11 cellular contexts compared by ENCODE assay signal in the genomic region with DNA sequence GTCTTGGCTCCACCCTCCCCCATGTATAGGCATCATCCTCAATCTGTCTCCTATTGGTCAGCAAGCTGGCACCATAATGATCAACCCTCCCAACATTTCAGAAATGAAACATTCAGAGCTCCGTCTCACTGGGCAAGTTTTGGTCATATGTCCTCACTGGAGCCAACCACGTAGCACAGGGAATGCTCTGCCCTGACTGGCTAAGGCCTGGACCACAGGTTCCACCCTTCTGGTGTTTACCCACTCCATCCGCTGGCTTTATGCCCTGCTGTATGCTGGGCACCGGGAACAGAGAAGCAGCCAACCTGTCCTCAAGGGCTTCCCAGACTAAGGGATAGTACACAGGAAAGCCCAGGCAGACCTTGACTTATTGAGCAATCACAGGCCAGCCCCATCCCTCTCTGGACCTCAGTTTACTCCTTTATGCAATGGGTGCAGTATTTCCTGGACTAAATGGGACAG. TPM values are rescaled to one million over a fixed set of nuclear protein-coding genes. Genes with fewer than 3 reads are reported as not detected.
DNase-seq lines count a peak whose midpoint lies in the region; ATAC-seq, FAIRE-seq and TF ChIP-seq lines count a peak whose summit lies in the region.
"Had no signal": no experiment of that assay in that cellular context is flagged by ENCODE, and none has a peak within 500 bp of the region (broad histone marks: within the 10 kb centered on the region; RNA-seq: fewer than 3 reads in every experiment).

No MANE protein-coding gene starts in this region.

- H3K36me3 Mint-ChIP-seq in endodermal cell (ENCODE audit: low read depth), result no peaks in the 10 kb centered on the region

- no peak for FAIRE-seq in D721Med (lab: Jason Lieb, UNC)
- FAIRE-seq: TTC549 had no signal

- no peaks in the 10 kb centered on the region for H3K27me3 ChIP-seq in PC-3 (ENCODE audit: low read length)
- H3K27me3 ChIP-seq in endodermal cell (ENCODE audit: control insufficient read depth, insufficient read depth, low read length, poor library complexity, severe bottlenecking), result no peaks in the 10 kb centered on the region

- no peak overlapping the region for H3K4me3 Mint-ChIP-seq in endodermal cell

- POLR2A ChIA-PET in PC-3 (lab: Charles Lee; ENCODE audit: unreplicated experiment), result no interaction called here

- CTCF ChIA-PET in PC-3 (lab: Charles Lee), result no interaction called here

- no peaks in the 10 kb centered on the region for H3K79me2 ChIP-seq in PC-3 (ENCODE audit: low read length)

- H3K4me1 Mint-ChIP-seq in endodermal cell, result no peaks in the 10 kb centered on the region

- peaks cover 7% of the 10 kb centered on the region for H3K27me3 Mint-ChIP-seq in endodermal cell (ENCODE audit: insufficient read depth)

- DNase-seq in H4 (ENCODE audit: low spot score) (peak; percentile 96), PC-3 (peak; percentile 87), retinal pigment epithelial cell (ENCODE audit: low read depth) (peak; percentile 34), endodermal cell (no peak), NCI-H146 (lab: John Stamatoyannopoulos, UW) (no peak), D721Med (ENCODE audit: insufficient read length, low spot score) (no peak), kidney tubule cell (ENCODE audit: low spot score) (no peak)
- DNase-seq: activated naive CD4-positive, alpha-beta T cell treated with Interleukin-2 at 50 U/mL for 16 hours; erythroblast had no signal

- H3K27ac Mint-ChIP-seq in endodermal cell, result no peak overlapping the region

- H4K20me1 ChIP-seq in PC-3 (ENCODE audit: low read length), result no peaks in the 10 kb centered on the region

- H3K4me3 ChIP-seq in PC-3 (ENCODE audit: low read length) (no peak overlapping the region), retinal pigment epithelial cell (ENCODE audit: low read length) (no peak overlapping the region), endodermal cell (ENCODE audit: low read length) (no peak overlapping the region)

- no peaks in the 10 kb centered on the region for H3K9me3 Mint-ChIP-seq in endodermal cell

- 81 to 94% methylated on average over 2 to 4 of the region's 4 CpGs for whole genome bisulfite sequencing in endodermal cell (ENCODE audit: insufficient coverage in 1 of 2, insufficient read length in 1 of 2), 2 experiments

- H2AFZ ChIP-seq in PC-3 (ENCODE audit: low read length), result no peak overlapping the region

- ATAC-seq in PC-3 (peak; percentile 85), esophagus mucosa (peak; percentile 74)

- no TSS peak for BruUV-seq in PC-3 (replicated peaks; lab: Mats Ljungman, UMichigan)

- no peak overlapping the region for H3K9ac ChIP-seq in PC-3 (ENCODE audit: low read length)
- H3K9ac ChIP-seq in endodermal cell (ENCODE audit: extremely low read depth, low read length, poor library complexity, severe bottlenecking), result no peak overlapping the region

- H3K9me3 ChIP-seq in PC-3 (ENCODE audit: low read length) (no peaks in the 10 kb centered on the region), endodermal cell (ENCODE audit: control insufficient read depth, low read length) (no peaks in the 10 kb centered on the region)

- H3K36me3 ChIP-seq in PC-3 (ENCODE audit: low read depth, low read length) (no peaks in the 10 kb centered on the region), endodermal cell (ENCODE audit: control insufficient read depth, insufficient read depth, low read length) (no peaks in the 10 kb centered on the region)

- no peak overlapping the region for H3K4me2 ChIP-seq in PC-3 (ENCODE audit: low read length)

- H3K4me1 ChIP-seq in PC-3 (ENCODE audit: insufficient read depth, low read length) (no peaks in the 10 kb centered on the region), endodermal cell (ENCODE audit: control insufficient read depth, insufficient read depth, low read length) (no peaks in the 10 kb centered on the region)

- H3K27ac ChIP-seq in PC-3 (ENCODE audit: low read length) (no peak overlapping the region), endodermal cell (ENCODE audit: low read depth, low read length) (no peak overlapping the region)

- intact Hi-C loops in PC-3 (cut with micrococcal nuclease), result no loop called here

- no peak for TF ChIP-seq CTCF in PC-3 (conservative IDR thresholded peaks at IDR 0.05; ENCODE audit: low read depth, low read length)
- TF ChIP-seq CTCF in retinal pigment epithelial cell (conservative IDR thresholded peaks at IDR 0.05; ENCODE audit: low read depth, low read length), result no peak
- TF ChIP-seq CTCF in endodermal cell (conservative IDR thresholded peaks at IDR 0.05), result no peak
- no peak for TF ChIP-seq CTCF in D721Med (IDR thresholded peaks at IDR 0.05; ENCODE audit: insufficient read depth, missing control alignments)

- H3K9me2 ChIP-seq in PC-3 (replicated peaks; ENCODE audit: low read length), result no peaks in the 10 kb centered on the region

- H3F3A ChIP-seq in PC-3 (ENCODE audit: low read length, unreplicated experiment), result no peaks in the 10 kb centered on the region

RNA-seq across cellular contexts. Expression of a gene that starts 20.5 kb away (rescaled TPM):
- total RNA-seq in H4 (2014; rRNA removed; shearing (Covaris generic)), result under 0.01 TPM in 1 of 2 replicates, not detected in the other
- total RNA-seq in PC-3 (2014; rRNA removed), result 0.26 TPM in 1 of 2 replicates, not detected in the other
- total RNA-seq in esophagus mucosa, result 0.44 TPM
- 1 to 10 TPM; 1.7 to 2.4 TPM for total RNA-seq in endodermal cell
- polyA plus RNA-seq in endodermal cell (2013, experiment 1 of 2), result 5.2 TPM
- polyA plus RNA-seq in endodermal cell (2013, experiment 2 of 2), result 3.8 TPM

RNA-seq across cellular contexts. Expression of a gene that starts 41.3 kb away (rescaled TPM):
- total RNA-seq in H4 (2014; rRNA removed; shearing (Covaris generic)), result 46.6 and 61.5 TPM in 2 replicates
- 84.1 and 102 TPM in 2 replicates for total RNA-seq in PC-3 (2014; rRNA removed)
- total RNA-seq in esophagus mucosa, result 29.4 TPM
- total RNA-seq in endodermal cell, result 10 to 100 TPM; 45.1 to 49.9 TPM
- polyA plus RNA-seq in endodermal cell (2013, experiment 1 of 2), result 38.1 TPM
- 38.7 TPM for polyA plus RNA-seq in endodermal cell (2013, experiment 2 of 2)

RNA-seq across cellular contexts. Expression of a gene that starts 54.6 kb away (rescaled TPM):
- 58.2 and 63.1 TPM in 2 replicates for total RNA-seq in H4 (2014; rRNA removed; shearing (Covaris generic))
- 207 and 227 TPM in 2 replicates for total RNA-seq in PC-3 (2014; rRNA removed)
- total RNA-seq in esophagus mucosa, result 45.3 TPM
- 10 to 100 TPM; 64.1 to 80.9 TPM for total RNA-seq in endodermal cell
- 51.6 TPM for polyA plus RNA-seq in endodermal cell (2013, experiment 1 of 2)
- polyA plus RNA-seq in endodermal cell (2013, experiment 2 of 2), result 48.6 TPM

Comparison
In these comparisons a context has a peak if more than half of its experiments do, and no peak if none do; other contexts are left out.
1. DNase-seq: peak in H4 (single experiment), PC-3 (single experiment) and retinal pigment epithelial cell (single experiment); none in endodermal cell (single experiment), NCI-H146 (single experiment), D721Med (single experiment) and kidney tubule cell (single experiment).